Comparison of ENCODE assay signal across 27 cellular contexts in genomic region chr6:117191009-117191408, GRCh38.
"Had no signal": no experiment of that assay in that cellular context is flagged by ENCODE, and none has a peak within 500 bp of the region (broad histone marks: within the 10 kb centered on the region; RNA-seq: fewer than 3 reads in every experiment).

No MANE protein-coding gene starts in this region.

- H3K9me3 ChIP-seq: stomach, suprapubic skin, testis, thoracic aorta, thyroid gland, tibial artery, transverse colon, upper lobe of left lung, upper lobe of right lung, uterus, vagina had no signal

- H3K36me3 ChIP-seq: stomach, suprapubic skin, thoracic aorta, thyroid gland, tibial artery, tibial nerve, transverse colon, upper lobe of left lung, upper lobe of right lung, uterus, vagina had no signal

- H3K4me3 ChIP-seq: stomach, suprapubic skin, testis, thoracic aorta, thyroid gland, tibial artery, tibial nerve, transverse colon, upper lobe of left lung, upper lobe of right lung, uterus, vagina had no signal

- H3K27me3 ChIP-seq: stomach, suprapubic skin, testis, thyroid gland, tibial artery, tibial nerve, transverse colon, upper lobe of left lung, upper lobe of right lung, uterus, vagina had no signal

- DNase-seq: stimulated activated CD4-positive, alpha-beta T cell treated with anti-CD3 and anti-CD28 coated beads, Interleukin-2, amount 100 ng/mL, for 48 hours; stimulated activated CD4-positive, alpha-beta T cell treated with anti-CD3 and anti-CD28 coated beads, Interleukin-4, amount 100 ng/mL, for 1 hour; stimulated activated CD4-positive, alpha-beta T cell treated with anti-CD3 and anti-CD28 coated beads, Interleukin-4, amount 100 ng/mL, for 24 hours; stimulated activated CD4-positive, alpha-beta T cell treated with anti-CD3 and anti-CD28 coated beads, Interleukin-4, amount 100 ng/mL, for 4 hours; stimulated activated CD8-positive, alpha-beta memory T cell treated with anti-CD3 and anti-CD28 coated beads, Interleukin-4, amount 100 ng/mL, for 48 hours; stimulated activated naive B cell treated with anti-CD40 and anti-IgM and Interleukin-4, amounts not matched to agents 10 μg/mL and 1 μg/mL and 100 μg/mL, for 72 hours; stimulated activated naive CD4-positive, alpha-beta T cell; stimulated activated naive CD4-positive, alpha-beta T cell treated with Interleukin-2 at 50 U/mL for 16 hours; stimulated activated naive CD8-positive, alpha-beta T cell treated with anti-CD3 and anti-CD28 coated beads, Interleukin-15, amount 100 ng/mL, for 72 hours; stimulated activated naive CD8-positive, alpha-beta T cell treated with anti-CD3 and anti-CD28 coated beads, Interleukin-15, Interleukin-2, amounts not matched to agents 100 U/mL and 50 U/mL, for 24 hours; stomach; substantia nigra; testis; thyroid gland; tibial artery; transverse colon; trophoblast cell; upper lobe of left lung; upper lobe of right lung; uterus had no signal

- H3K4me1 ChIP-seq: stomach, suprapubic skin, testis, thyroid gland, tibial artery, tibial nerve, transverse colon, upper lobe of left lung, upper lobe of right lung, uterus, vagina had no signal

- ATAC-seq: stimulated activated effector memory CD8-positive, alpha-beta T cell treated with anti-CD3 and anti-CD28 coated beads, Interleukin-12 subunit alpha, Interleukin-12 subunit beta, amount 100 ng/mL, for 72 hours; stimulated activated memory B cell treated with anti-CD40 and anti-IgM and Interleukin-4, amounts not matched to agents 10 μg/mL and 1 μg/mL and 100 μg/mL, for 72 hours; stimulated activated naive B cell treated with anti-CD40 and anti-IgM and Interleukin-4, amounts not matched to agents 10 μg/mL and 1 μg/mL and 100 μg/mL, for 72 hours; stimulated activated naive CD8-positive, alpha-beta T cell treated with anti-CD3 and anti-CD28 coated beads, Interleukin-15, amount 100 ng/mL, for 72 hours; stimulated activated naive CD8-positive, alpha-beta T cell treated with anti-CD3 and anti-CD28 coated beads, Interleukin-15, Interleukin-2, amounts not matched to agents 100 U/mL and 50 U/mL, for 24 hours; upper lobe of right lung had no signal

- FAIRE-seq: urothelium cell line had no signal

- H3K27ac ChIP-seq: stomach, suprapubic skin, testis, thoracic aorta, thyroid gland, tibial artery, tibial nerve, transverse colon, upper lobe of left lung, upper lobe of right lung, uterus, vagina had no signal
